13 cellular contexts compared by ENCODE assay signal in the genomic region with DNA sequence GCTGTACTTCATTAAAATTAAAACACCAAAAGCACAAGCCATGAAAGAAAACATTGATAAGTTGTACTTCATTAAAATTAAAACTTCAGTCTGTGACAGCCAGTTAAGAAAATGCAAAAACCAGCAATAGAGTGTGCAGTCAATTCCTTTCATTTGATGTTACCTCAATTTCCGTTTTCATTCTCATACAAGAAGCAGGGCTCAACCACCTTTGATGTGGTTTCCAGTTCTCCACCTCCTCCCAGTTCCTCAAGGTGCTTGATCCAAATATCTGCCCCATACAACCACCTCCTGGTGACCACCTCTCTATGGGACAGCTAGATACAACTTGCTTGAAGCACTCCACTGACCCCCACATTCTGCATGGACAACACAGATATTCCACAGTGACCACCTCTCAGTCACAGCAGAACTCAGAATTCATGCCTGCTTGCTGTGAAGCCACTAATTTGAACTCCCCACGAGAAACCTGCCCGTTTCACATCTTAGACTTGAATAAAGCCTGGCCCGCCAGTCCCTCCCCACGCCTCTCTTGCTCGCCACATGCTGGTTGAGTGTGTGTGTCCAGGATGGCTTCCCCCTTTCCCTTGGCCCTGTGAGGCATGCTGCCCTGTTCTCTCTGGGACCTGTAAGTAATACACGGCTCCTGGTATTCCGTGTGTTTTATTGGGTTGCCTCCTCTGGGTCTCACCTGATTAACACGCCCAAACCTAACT.
A peak's percentile ranks its signal among the peaks of the same experiment; 100 is the strongest.
DNase-seq lines count a peak whose midpoint lies in the region; ATAC-seq and TF ChIP-seq lines count a peak whose summit lies in the region.
"Had no signal": no experiment of that assay in that cellular context is flagged by ENCODE, and none has a peak within 500 bp of the region (broad histone marks: within the 10 kb centered on the region; RNA-seq: fewer than 3 reads in every experiment).

No MANE protein-coding gene starts in this region.

- no peaks in the 10 kb centered on the region for H3K79me2 ChIP-seq in KMS-11 (ENCODE audit: insufficient read depth, low read depth)
- H3K79me2 ChIP-seq in SK-N-SH (ENCODE audit: insufficient read depth), result peaks cover 5% of the 10 kb centered on the region; the same call in 1 of the 2 replicates

- TF ChIP-seq RAD21 in SK-N-SH (IDR thresholded peaks at IDR 0.05; ENCODE audit: low read length), result no peak

- H3K36me3 Mint-ChIP-seq in activated CD8-positive, alpha-beta T cell treated with anti-CD3 and anti-CD28 coated beads, Interleukin-2, amount 10 ng/mL, durations not matched to agents 7 days and 5 days (ENCODE audit: low read depth), result peaks cover 3% of the 10 kb centered on the region
- H3K36me3 Mint-ChIP-seq in endodermal cell (ENCODE audit: low read depth), result no peaks in the 10 kb centered on the region

- peaks cover 46% of the 10 kb centered on the region for H3K27me3 Mint-ChIP-seq in activated CD8-positive, alpha-beta T cell treated with anti-CD3 and anti-CD28 coated beads, Interleukin-2, amount 10 ng/mL, durations not matched to agents 7 days and 5 days (ENCODE audit: low read depth)
- peaks cover 6% of the 10 kb centered on the region for H3K27me3 Mint-ChIP-seq in endodermal cell (ENCODE audit: insufficient read depth)

- H3K27me3 ChIP-seq in KMS-11 (ENCODE audit: insufficient read depth, low read depth), result no peaks in the 10 kb centered on the region
- no peaks in the 10 kb centered on the region for H3K27me3 ChIP-seq in endodermal cell (ENCODE audit: control insufficient read depth, insufficient read depth, low read length, poor library complexity, severe bottlenecking)
- H3K27me3 ChIP-seq in SK-N-SH (ENCODE audit: insufficient read depth), result no peaks in the 10 kb centered on the region
- H3K27me3 ChIP-seq: ascending aorta had no signal

- POLR2A ChIA-PET in activated CD8-positive, alpha-beta T cell treated with anti-CD3 and anti-CD28 coated beads, Interleukin-2, amount 10 ng/mL, durations not matched to agents 7 days and 5 days (lab: Charles Lee), result no interaction called here
- POLR2A ChIA-PET in SK-N-SH (lab: Yijun Ruan, JAX), result no interaction called here

- H3K4me1 ChIP-seq in KMS-11 (ENCODE audit: low read depth, poor library complexity, severe bottlenecking) (peaks cover 6% of the 10 kb centered on the region), endodermal cell (ENCODE audit: control insufficient read depth, insufficient read depth, low read length) (no peaks in the 10 kb centered on the region), SK-N-SH (ENCODE audit: control insufficient read depth in 1 of 2, insufficient read depth in 2 of 2, low read depth in 1 of 2, low read length in 1 of 2) (peaks cover 16 to 34% of the 10 kb centered on the region in 2 experiments)

- H3K9me3 ChIP-seq in endodermal cell (ENCODE audit: control insufficient read depth, low read length) (peaks cover 39% of the 10 kb centered on the region), SK-N-SH (no peaks in the 10 kb centered on the region)
- H3K9me3 ChIP-seq: ascending aorta had no signal

- H3K4me3 ChIP-seq in KMS-11 (IDR thresholded peaks at IDR 0.05; ENCODE audit: insufficient read depth, low read depth, low read length) (no peak overlapping the region), endodermal cell (ENCODE audit: low read length) (no peak overlapping the region), SK-N-SH (ENCODE audit: low read depth in 2 of 2, low read length in 1 of 2) (no peak overlapping the region)
- H3K4me3 ChIP-seq: ascending aorta, dorsolateral prefrontal cortex had no signal

- H3K4me2 ChIP-seq in KMS-11, result peak overlapping the region; percentile 17; the same call in 1 of the 2 replicates
- H3K4me2 ChIP-seq in SK-N-SH, result no peak overlapping the region

- H3K9ac ChIP-seq in KMS-11 (no peak overlapping the region), endodermal cell (ENCODE audit: extremely low read depth, low read length, poor library complexity, severe bottlenecking) (no peak overlapping the region), SK-N-SH (no peak overlapping the region)

- H3K9me2 ChIP-seq in SK-N-SH, result no peaks in the 10 kb centered on the region

- H3K9me3 Mint-ChIP-seq in activated CD8-positive, alpha-beta T cell treated with anti-CD3 and anti-CD28 coated beads, Interleukin-2, amount 10 ng/mL, durations not matched to agents 7 days and 5 days (ENCODE audit: insufficient read depth), result no peaks in the 10 kb centered on the region
- H3K9me3 Mint-ChIP-seq in endodermal cell, result peaks cover 42% of the 10 kb centered on the region

- no peak for TF ChIP-seq CTCF in KMS-11 (conservative IDR thresholded peaks at IDR 0.05; ENCODE audit: low read depth, low read length)
- TF ChIP-seq CTCF in endodermal cell (conservative IDR thresholded peaks at IDR 0.05), result no peak
- TF ChIP-seq CTCF in SK-N-SH (IDR thresholded peaks at IDR 0.05), result no peak

- CTCF ChIA-PET in activated CD8-positive, alpha-beta T cell treated with anti-CD3 and anti-CD28 coated beads, Interleukin-2, amount 10 ng/mL, durations not matched to agents 7 days and 5 days (lab: Charles Lee), result interaction anchor here (1.3 to 3.4 kb wide), 2 partner anchors 63 to 66 kb away, joined by 4 to 9 read pairs; a partner anchor contains a TSS
- CTCF ChIA-PET in SK-N-SH (lab: Yijun Ruan, JAX), result no interaction called here

- H2AFZ ChIP-seq in KMS-11 (ENCODE audit: low read depth) (no peak overlapping the region), SK-N-SH (ENCODE audit: low read depth) (no peak overlapping the region)

- DNase-seq in activated T-cell treated with anti-CD3 and anti-CD28 coated beads, Interleukin-2, amount 50 U/mL, for 1 hour, result peak; percentile 33
- no peak for DNase-seq in activated T-cell treated with anti-CD3 and anti-CD28 coated beads for 4 hours
- peak; percentile 72 for DNase-seq in activated CD8-positive, alpha-beta T cell treated with anti-CD3 and anti-CD28 coated beads, Interleukin-2, amount 10 ng/mL, durations not matched to agents 7 days and 5 days
- DNase-seq in endodermal cell, result peak; percentile 14
- DNase-seq in SK-N-SH, result no peak
- no peak for DNase-seq in inferior parietal cortex (ENCODE audit: extremely low spot score)
- DNase-seq: dorsolateral prefrontal cortex, MV-4-11 had no signal

- no peaks in the 10 kb centered on the region for H3K36me3 ChIP-seq in KMS-11 (ENCODE audit: insufficient read depth)
- H3K36me3 ChIP-seq in endodermal cell (ENCODE audit: control insufficient read depth, insufficient read depth, low read length), result no peaks in the 10 kb centered on the region
- no peaks in the 10 kb centered on the region for H3K36me3 ChIP-seq in SK-N-SH (replicated peaks in 1 of 2; ENCODE audit: control insufficient read depth in 1 of 2, insufficient read depth in 2 of 2, low read length in 1 of 2)
- H3K36me3 ChIP-seq: ascending aorta had no signal

- no peak overlapping the region for H3K27ac ChIP-seq in KMS-11
- no peak overlapping the region for H3K27ac ChIP-seq in endodermal cell (ENCODE audit: low read depth, low read length)
- H3K27ac ChIP-seq in SK-N-SH (ENCODE audit: low read depth in 2 of 2, low read length in 1 of 2), result no peak overlapping the region

- 92 to 100% methylated on average over 7 to 9 of the region's 9 CpGs for WGBS in endodermal cell (ENCODE audit: insufficient coverage in 1 of 2, insufficient read length in 1 of 2), 2 experiments
- 91% methylated on average over 9 of the region's 9 CpGs for WGBS in SK-N-SH (ENCODE audit: low lambda C conversion rate)

- H3K4me3 Mint-ChIP-seq in activated CD8-positive, alpha-beta T cell treated with anti-CD3 and anti-CD28 coated beads, Interleukin-2, amount 10 ng/mL, durations not matched to agents 7 days and 5 days, result peak overlapping the region; percentile 61
- no peak overlapping the region for H3K4me3 Mint-ChIP-seq in endodermal cell
- H3K4me3 Mint-ChIP-seq: neural crest cell had no signal

- H3F3A ChIP-seq in SK-N-SH (replicated peaks; ENCODE audit: insufficient read depth), result peaks cover 37% of the 10 kb centered on the region

- peaks cover 33% of the 10 kb centered on the region for H3K4me1 Mint-ChIP-seq in activated CD8-positive, alpha-beta T cell treated with anti-CD3 and anti-CD28 coated beads, Interleukin-2, amount 10 ng/mL, durations not matched to agents 7 days and 5 days (ENCODE audit: low read depth)
- peaks cover 3% of the 10 kb centered on the region for H3K4me1 Mint-ChIP-seq in endodermal cell

- no peak for TF ChIP-seq EP300 in SK-N-SH (IDR thresholded peaks at IDR 0.05; ENCODE audit: borderline replicate concordance in 1 of 2, low read depth in 1 of 2, low read length in 1 of 2)

- H3K27ac Mint-ChIP-seq in activated CD8-positive, alpha-beta T cell treated with anti-CD3 and anti-CD28 coated beads, Interleukin-2, amount 10 ng/mL, durations not matched to agents 7 days and 5 days, result peak overlapping the region; percentile 84
- no peak overlapping the region for H3K27ac Mint-ChIP-seq in endodermal cell

- H4K20me1 ChIP-seq in KMS-11 (ENCODE audit: insufficient read depth), result no peaks in the 10 kb centered on the region
- no peaks in the 10 kb centered on the region for H4K20me1 ChIP-seq in SK-N-SH (ENCODE audit: insufficient read depth)

- ATAC-seq in activated CD8-positive, alpha-beta T cell treated with anti-CD3 and anti-CD28 coated beads, Interleukin-2, amount 10 ng/mL, durations not matched to agents 7 days and 5 days, result peak; percentile 83
- ATAC-seq in HG02623 (IDR thresholded peaks at IDR 0.05; ENCODE audit: unreplicated experiment), result no peak
- ATAC-seq: sciatic nerve had no signal

TF ChIP-seq in SK-N-SH, 30 proteins besides CTCF, POLR2A, EP300 and RAD21 (continues in another document):
- TF ChIP-seq CHD2 (IDR thresholded peaks at IDR 0.05; ENCODE audit: low read length, partially characterized antibody), result no peak
- TF ChIP-seq SMC3 (IDR thresholded peaks at IDR 0.05; ENCODE audit: low read depth, low read length), result no peak
- TF ChIP-seq, protein P1, sequence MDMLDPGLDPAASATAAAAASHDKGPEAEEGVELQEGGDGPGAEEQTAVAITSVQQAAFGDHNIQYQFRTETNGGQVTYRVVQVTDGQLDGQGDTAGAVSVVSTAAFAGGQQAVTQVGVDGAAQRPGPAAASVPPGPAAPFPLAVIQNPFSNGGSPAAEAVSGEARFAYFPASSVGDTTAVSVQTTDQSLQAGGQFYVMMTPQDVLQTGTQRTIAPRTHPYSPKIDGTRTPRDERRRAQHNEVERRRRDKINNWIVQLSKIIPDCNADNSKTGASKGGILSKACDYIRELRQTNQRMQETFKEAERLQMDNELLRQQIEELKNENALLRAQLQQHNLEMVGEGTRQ (IDR thresholded peaks at IDR 0.05; ENCODE audit: borderline replicate concordance, low read depth, low read length), result no peak
- TF ChIP-seq MEF2A (IDR thresholded peaks at IDR 0.05; ENCODE audit: borderline replicate concordance, low read depth), result no peak
- no peak for TF ChIP-seq TEAD4 (IDR thresholded peaks at IDR 0.05; ENCODE audit: borderline replicate concordance, insufficient read depth)
- TF ChIP-seq, protein P2, sequence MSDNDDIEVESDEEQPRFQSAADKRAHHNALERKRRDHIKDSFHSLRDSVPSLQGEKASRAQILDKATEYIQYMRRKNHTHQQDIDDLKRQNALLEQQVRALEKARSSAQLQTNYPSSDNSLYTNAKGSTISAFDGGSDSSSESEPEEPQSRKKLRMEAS (IDR thresholded peaks at IDR 0.05; ENCODE audit: low read depth), result no peak

Comparison
In these comparisons a context has a peak if more than half of its experiments do, and no peak if none do; other contexts are left out.
1. DNase-seq: peak in activated T-cell treated with anti-CD3 and anti-CD28 coated beads, Interleukin-2, amount 50 U/mL, for 1 hour (single experiment), activated CD8-positive, alpha-beta T cell treated with anti-CD3 and anti-CD28 coated beads, Interleukin-2, amount 10 ng/mL, durations not matched to agents 7 days and 5 days (single experiment) and endodermal cell (single experiment); none in activated T-cell treated with anti-CD3 and anti-CD28 coated beads for 4 hours (single experiment), SK-N-SH (single experiment) and inferior parietal cortex (single experiment).